ENCODE assay signal across 17 cellular contexts in the genomic region with DNA sequence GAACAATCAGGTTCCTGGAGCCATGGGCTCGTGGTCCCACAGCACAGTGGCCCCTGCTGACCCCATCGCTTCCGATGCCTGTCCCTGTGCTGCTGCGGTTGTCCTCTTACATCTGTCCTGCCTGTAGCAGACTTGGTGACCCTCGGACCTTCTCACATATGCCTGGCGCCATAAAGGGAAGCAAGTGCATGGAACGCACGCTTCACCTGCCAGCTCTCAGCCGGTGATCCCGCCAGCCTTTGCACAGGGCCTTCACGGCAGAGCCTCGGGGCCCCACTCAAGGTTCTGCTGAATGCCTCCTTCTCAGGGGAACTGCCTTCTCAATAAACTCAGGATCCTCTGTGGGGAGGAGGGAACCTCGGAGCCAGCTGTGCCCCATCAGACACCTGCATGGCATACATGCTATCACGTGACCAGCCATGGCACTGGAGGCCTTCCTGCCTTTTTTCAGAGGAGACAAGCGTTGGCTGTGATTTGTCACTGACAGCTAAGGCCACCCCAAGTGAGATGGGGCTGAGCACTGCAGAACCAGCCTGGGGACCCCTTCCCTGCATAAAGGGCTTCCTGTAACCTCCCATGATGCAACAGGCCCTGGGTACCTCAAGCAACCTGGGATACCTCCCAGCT. TPM values are rescaled to one million over a fixed set of nuclear protein-coding genes. Genes with fewer than 3 reads are reported as not detected.
DNase-seq lines count a peak whose midpoint lies in the region; ATAC-seq, FAIRE-seq and TF ChIP-seq lines count a peak whose summit lies in the region.
"Had no signal": no experiment of that assay in that cellular context is flagged by ENCODE, and none has a peak within 500 bp of the region (broad histone marks: within the 10 kb centered on the region; RNA-seq: fewer than 3 reads in every experiment).

No MANE protein-coding gene starts in this region.

- H3K27me3 Mint-ChIP-seq in chondrocyte (ENCODE audit: low read depth) (no peaks in the 10 kb centered on the region), nephron progenitor cell (ENCODE audit: low read depth, poor library complexity) (no peaks in the 10 kb centered on the region), GM23338 (ENCODE audit: insufficient read depth, low read depth, poor library complexity) (peaks cover 2% of the 10 kb centered on the region)
- H3K27me3 Mint-ChIP-seq: CD4-positive, alpha-beta memory T cell had no signal

- TF ChIP-seq CTCF in chondrocyte (IDR thresholded peaks at IDR 0.05) = no peak
- no peak for TF ChIP-seq CTCF in kidney (IDR thresholded peaks at IDR 0.05; ENCODE audit: borderline replicate concordance, extremely low read depth, insufficient read depth)
- TF ChIP-seq CTCF in nephron progenitor cell (IDR thresholded peaks at IDR 0.05) = no peak
- no peak for TF ChIP-seq CTCF in GM23338 (conservative IDR thresholded peaks at IDR 0.05; ENCODE audit: low read depth in 2 of 2)

- ATAC-seq in GM23338 = no peak
- ATAC-seq: A549 had no signal

- H3F3A ChIP-seq in GM23338 (replicated peaks; ENCODE audit: low read depth) = no peaks in the 10 kb centered on the region

- peak; percentile 61 for DNase-seq in chondrocyte (ENCODE audit: low spot score)
- peak; percentile 52 for DNase-seq in kidney
- DNase-seq in nephron progenitor cell = no peak
- DNase-seq in retina = peak; percentile 36
- DNase-seq in kidney tubule cell (ENCODE audit: low spot score) = no peak
- no peak for DNase-seq in occipital lobe (lab: John Stamatoyannopoulos, UW)
- no peak for DNase-seq in GM23338 (ENCODE audit: low spot score)
- no peak for DNase-seq in activated CD4-positive, alpha-beta T cell treated with anti-CD3 and anti-CD28 coated beads, Interleukin-2, amount 50 U/mL, for 1 hour
- DNase-seq: CD4-positive, alpha-beta memory T cell; COR-L47; GF-D8 had no signal

- H3K27ac ChIP-seq in kidney (ENCODE audit: low read depth in 2 of 2, low read length in 2 of 2) (no peak overlapping the region), GM23338 (ENCODE audit: low read depth) (no peak overlapping the region)
- H3K27ac ChIP-seq: A549, C4-2B had no signal

- no peaks in the 10 kb centered on the region for H3K9me3 Mint-ChIP-seq in chondrocyte (ENCODE audit: low read depth)
- no peaks in the 10 kb centered on the region for H3K9me3 Mint-ChIP-seq in nephron progenitor cell
- no peaks in the 10 kb centered on the region; the same call in 2 of the 3 replicates for H3K9me3 Mint-ChIP-seq in GM23338

- H3K36me3 Mint-ChIP-seq in chondrocyte (ENCODE audit: low read depth) (peaks cover 6% of the 10 kb centered on the region), nephron progenitor cell (ENCODE audit: low read depth) (peaks cover 5% of the 10 kb centered on the region), GM23338 (ENCODE audit: low read depth) (peaks cover 20% of the 10 kb centered on the region)

- no peak overlapping the region for H3K27ac Mint-ChIP-seq in chondrocyte (ENCODE audit: unreplicated experiment)
- peak overlapping the region; percentile 80 for H3K27ac Mint-ChIP-seq in nephron progenitor cell
- no peak overlapping the region for H3K27ac Mint-ChIP-seq in GM23338
- H3K27ac Mint-ChIP-seq: CD4-positive, alpha-beta memory T cell had no signal

- no peaks in the 10 kb centered on the region for H3K9me2 ChIP-seq in GM23338 (ENCODE audit: insufficient read depth)

- H3K4me2 ChIP-seq in GM23338 = no peak overlapping the region
- H3K4me2 ChIP-seq: A549 had no signal

- H3K36me3 ChIP-seq in kidney (ENCODE audit: control insufficient read depth in 1 of 2, insufficient read depth in 2 of 2, low read length in 2 of 2) (peaks cover 13 to 22% of the 10 kb centered on the region in 2 donors), GM23338 (ENCODE audit: insufficient read depth) (no peaks in the 10 kb centered on the region)
- H3K36me3 ChIP-seq: HAP-1 had no signal

- H3K4me3 Mint-ChIP-seq in chondrocyte (ENCODE audit: unreplicated experiment) (no peak overlapping the region), nephron progenitor cell (no peak overlapping the region), GM23338 (no peak overlapping the region)
- H3K4me3 Mint-ChIP-seq: CD4-positive, alpha-beta memory T cell had no signal

- no peak overlapping the region for H3K9ac ChIP-seq in kidney (ENCODE audit: low read length in 2 of 2)

- no peak for FAIRE-seq in kidney (lab: Jason Lieb, UNC)
- FAIRE-seq: A549, GM19239, H1 had no signal

- H3K79me2 ChIP-seq in GM23338 (replicated peaks; ENCODE audit: insufficient read depth) = no peaks in the 10 kb centered on the region

- H3K4me1 ChIP-seq in kidney (ENCODE audit: control insufficient read depth in 1 of 2, insufficient read depth in 1 of 2, low read depth in 1 of 2, low read length in 2 of 2) (peaks cover 0 to 2% of the 10 kb centered on the region in 2 donors), GM23338 (ENCODE audit: insufficient read depth) (no peaks in the 10 kb centered on the region)
- H3K4me1 ChIP-seq: A549, HAP-1 had no signal

- H3K4me1 Mint-ChIP-seq in chondrocyte (ENCODE audit: low read depth) (no peaks in the 10 kb centered on the region), nephron progenitor cell (peaks cover 5% of the 10 kb centered on the region), GM23338 (no peaks in the 10 kb centered on the region)
- H3K4me1 Mint-ChIP-seq: CD4-positive, alpha-beta memory T cell had no signal

- H3K27me3 ChIP-seq in GM23338 (ENCODE audit: insufficient read depth) = no peaks in the 10 kb centered on the region
- H3K27me3 ChIP-seq: BE2C had no signal

- no peak overlapping the region for H3K4me3 ChIP-seq in kidney (ENCODE audit: low read length in 2 of 2)
- H3K4me3 ChIP-seq in GM23338 = no peak overlapping the region
- H3K4me3 ChIP-seq: A549, HAP-1 had no signal

- H2AFZ ChIP-seq in GM23338 = no peak overlapping the region

- H4K20me1 ChIP-seq in GM23338 (replicated peaks; ENCODE audit: insufficient read depth) = no peaks in the 10 kb centered on the region

- intact Hi-C loops in kidney (cut with DNase I) = no loop called here

- no peaks in the 10 kb centered on the region for H3K9me3 ChIP-seq in kidney (ENCODE audit: control insufficient read depth in 1 of 2, low read length in 2 of 2)
- H3K9me3 ChIP-seq: A549, BE2C, HAP-1 had no signal

TF ChIP-seq in GM23338, 12 proteins besides CTCF, POLR2A, EP300 and RAD21 (continues in another document):
- no peak for TF ChIP-seq NANOG (IDR thresholded peaks at IDR 0.05; ENCODE audit: borderline replicate concordance)
- TF ChIP-seq, protein P1, sequence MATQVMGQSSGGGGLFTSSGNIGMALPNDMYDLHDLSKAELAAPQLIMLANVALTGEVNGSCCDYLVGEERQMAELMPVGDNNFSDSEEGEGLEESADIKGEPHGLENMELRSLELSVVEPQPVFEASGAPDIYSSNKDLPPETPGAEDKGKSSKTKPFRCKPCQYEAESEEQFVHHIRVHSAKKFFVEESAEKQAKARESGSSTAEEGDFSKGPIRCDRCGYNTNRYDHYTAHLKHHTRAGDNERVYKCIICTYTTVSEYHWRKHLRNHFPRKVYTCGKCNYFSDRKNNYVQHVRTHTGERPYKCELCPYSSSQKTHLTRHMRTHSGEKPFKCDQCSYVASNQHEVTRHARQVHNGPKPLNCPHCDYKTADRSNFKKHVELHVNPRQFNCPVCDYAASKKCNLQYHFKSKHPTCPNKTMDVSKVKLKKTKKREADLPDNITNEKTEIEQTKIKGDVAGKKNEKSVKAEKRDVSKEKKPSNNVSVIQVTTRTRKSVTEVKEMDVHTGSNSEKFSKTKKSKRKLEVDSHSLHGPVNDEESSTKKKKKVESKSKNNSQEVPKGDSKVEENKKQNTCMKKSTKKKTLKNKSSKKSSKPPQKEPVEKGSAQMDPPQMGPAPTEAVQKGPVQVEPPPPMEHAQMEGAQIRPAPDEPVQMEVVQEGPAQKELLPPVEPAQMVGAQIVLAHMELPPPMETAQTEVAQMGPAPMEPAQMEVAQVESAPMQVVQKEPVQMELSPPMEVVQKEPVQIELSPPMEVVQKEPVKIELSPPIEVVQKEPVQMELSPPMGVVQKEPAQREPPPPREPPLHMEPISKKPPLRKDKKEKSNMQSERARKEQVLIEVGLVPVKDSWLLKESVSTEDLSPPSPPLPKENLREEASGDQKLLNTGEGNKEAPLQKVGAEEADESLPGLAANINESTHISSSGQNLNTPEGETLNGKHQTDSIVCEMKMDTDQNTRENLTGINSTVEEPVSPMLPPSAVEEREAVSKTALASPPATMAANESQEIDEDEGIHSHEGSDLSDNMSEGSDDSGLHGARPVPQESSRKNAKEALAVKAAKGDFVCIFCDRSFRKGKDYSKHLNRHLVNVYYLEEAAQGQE (IDR thresholded peaks at IDR 0.05; ENCODE audit: unreplicated experiment) = no peak
- no peak for TF ChIP-seq CREB1 (CRISPR knock-in tag; IDR thresholded peaks at IDR 0.05; ENCODE audit: low read depth)
- TF ChIP-seq EZH2phosphoT487 (IDR thresholded peaks at IDR 0.05; ENCODE audit: unreplicated experiment) = no peak
- TF ChIP-seq POLR2AphosphoS5 (IDR thresholded peaks at IDR 0.05; ENCODE audit: low read depth) = no peak
- TF ChIP-seq EZH2 (IDR thresholded peaks at IDR 0.05; ENCODE audit: low read depth, unreplicated experiment) = no peak
- TF ChIP-seq STAT1 (IDR thresholded peaks at IDR 0.05; ENCODE audit: unreplicated experiment) = no peak

RNA-seq across cellular contexts. Expression of a gene that starts 24.3 kb away (rescaled TPM):
- total RNA-seq in chondrocyte = 55.6 to 68.7 TPM (median 62.0 TPM) in 3 replicates
- 71.4 TPM for total RNA-seq in kidney
- 402 TPM for polyA plus RNA-seq in kidney (ENCODE audit: insufficient read depth, low read depth, low replicate concordance)
- 21.5 TPM for total RNA-seq in occipital lobe
- total RNA-seq in GM23338 (2014; rRNA removed; shearing (Covaris generic)) = 89.2 and 95.5 TPM in 2 replicates
- 81.7 and 84.7 TPM in 2 replicates for polyA plus RNA-seq in GM23338 (2016; fragmentation: Nextera tagmentation; extraction: Ambion mirVana)

Comparison
In these comparisons a context has a peak if more than half of its experiments do, and no peak if none do; other contexts are left out.
1. DNase-seq: peak in chondrocyte (single experiment), kidney (single experiment) and retina (single experiment); none in nephron progenitor cell (single experiment), kidney tubule cell (single experiment), occipital lobe (single experiment), GM23338 (single experiment) and activated CD4-positive, alpha-beta T cell treated with anti-CD3 and anti-CD28 coated beads, Interleukin-2, amount 50 U/mL, for 1 hour (single experiment).